ENCODE assay signal across 1 cellular context in genomic region chr5:72307968-72308852, GRCh38.
TF ChIP-seq lines count a peak whose summit lies in the region.

No MANE protein-coding gene starts in this region.

TF ChIP-seq in HepG2, 621 proteins besides CTCF, POLR2A, EP300 and RAD21 (continued from another document and continues in another):
- TF ChIP-seq AKNA (CRISPR knock-in tag; IDR thresholded peaks at IDR 0.05; ENCODE audit: borderline replicate concordance) (no peak), ZNF737 (CRISPR knock-in tag; IDR thresholded peaks at IDR 0.05; ENCODE audit: borderline replicate concordance) (no peak), NFYB (CRISPR knock-in tag; IDR thresholded peaks at IDR 0.05) (peak; percentile 89), SIX4 (CRISPR knock-in tag; IDR thresholded peaks at IDR 0.05) (no peak), NFAT5 (CRISPR knock-in tag; IDR thresholded peaks at IDR 0.05) (peak; percentile 89; the same call in 1 of the 2 replicates), SOX5 (CRISPR knock-in tag; IDR thresholded peaks at IDR 0.05; ENCODE audit: borderline replicate concordance) (0 out of 2 replicates have a peak, but pooled peaks have one; percentile 51), PLRG1 (conservative IDR thresholded peaks at IDR 0.05) (no peak), ZMAT3 (CRISPR knock-in tag; conservative IDR thresholded peaks at IDR 0.05) (no peak; the same call in 1 of the 2 replicates), FIP1L1 (IDR thresholded peaks at IDR 0.05; ENCODE audit: borderline replicate concordance, insufficient read depth, low read depth, low read length) (no peak; the same call in 1 of the 2 replicates), HINFP (CRISPR knock-in tag; IDR thresholded peaks at IDR 0.05; ENCODE audit: low read depth) (0 out of 2 replicates have a peak, but pooled peaks have one; percentile 37), BCLAF1 (IDR thresholded peaks at IDR 0.05) (no peak), DNMT3B (CRISPR knock-in tag; conservative IDR thresholded peaks at IDR 0.05) (no peak), TRIM22 (IDR thresholded peaks at IDR 0.05) (no peak), ZSCAN5A (CRISPR knock-in tag; IDR thresholded peaks at IDR 0.05; ENCODE audit: borderline replicate concordance) (peak; percentile 96), ZFAT (CRISPR knock-in tag; conservative IDR thresholded peaks at IDR 0.05) (no peak; the same call in 1 of the 2 replicates), ZNF205 (CRISPR knock-in tag; IDR thresholded peaks at IDR 0.05) (peak; percentile 56; the same call in 1 of the 2 replicates), SNAPC2 (CRISPR knock-in tag; IDR thresholded peaks at IDR 0.05) (peak; percentile 90; the same call in 1 of the 2 replicates), ZNF296 (CRISPR knock-in tag; conservative IDR thresholded peaks at IDR 0.05) (no peak), HNF1B (CRISPR knock-in tag; IDR thresholded peaks at IDR 0.05) (peak; percentile 62), GZF1 (CRISPR knock-in tag; IDR thresholded peaks at IDR 0.05) (peak; percentile 90), DMTF1 (CRISPR knock-in tag; IDR thresholded peaks at IDR 0.05) (0 out of 2 replicates have a peak, but pooled peaks have one; percentile 69), ZNF281 (CRISPR knock-in tag; IDR thresholded peaks at IDR 0.05; ENCODE audit: borderline replicate concordance) (no peak), ZNF747 (CRISPR knock-in tag; IDR thresholded peaks at IDR 0.05; ENCODE audit: borderline replicate concordance) (peak; percentile 90; the same call in 1 of the 2 replicates), ASH2L (IDR thresholded peaks at IDR 0.05; ENCODE audit: insufficient read length, low read depth, low read length) (peak; percentile 97), KLF9 (CRISPR knock-in tag; IDR thresholded peaks at IDR 0.05; ENCODE audit: low read depth) (no peak), JUND (CRISPR knock-in tag; IDR thresholded peaks at IDR 0.05) (peak; percentile 52; the same call in 1 of the 2 replicates)
